ENCODE assay signal across 1 cellular context in the genomic region with DNA sequence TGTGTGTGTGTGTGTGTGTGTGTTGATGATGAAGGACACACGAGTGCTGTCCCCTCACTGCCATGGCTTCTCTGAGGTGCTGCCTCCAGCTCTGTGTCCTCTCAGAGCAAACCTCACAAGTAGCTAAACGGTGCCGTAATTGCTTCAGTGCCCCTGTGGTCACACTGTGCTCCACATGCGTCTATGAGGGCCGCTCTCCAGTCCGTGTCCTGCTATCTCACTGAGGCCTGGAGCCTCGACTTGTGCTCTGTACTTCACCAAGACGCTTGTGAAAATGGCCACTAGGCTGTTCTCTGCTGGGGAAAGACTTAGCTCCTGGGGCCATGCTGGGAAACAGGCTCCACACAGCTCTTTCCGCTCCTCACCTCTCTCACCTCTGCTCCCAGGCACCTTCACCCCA.
A peak's percentile ranks its signal among the peaks of the same experiment; 100 is the strongest.
TF ChIP-seq lines count a peak whose summit lies in the region.

No MANE protein-coding gene starts in this region.

TF ChIP-seq in K562, 482 proteins besides CTCF, POLR2A, EP300 and RAD21 (continued from another document):
- TF ChIP-seq, protein P1, sequence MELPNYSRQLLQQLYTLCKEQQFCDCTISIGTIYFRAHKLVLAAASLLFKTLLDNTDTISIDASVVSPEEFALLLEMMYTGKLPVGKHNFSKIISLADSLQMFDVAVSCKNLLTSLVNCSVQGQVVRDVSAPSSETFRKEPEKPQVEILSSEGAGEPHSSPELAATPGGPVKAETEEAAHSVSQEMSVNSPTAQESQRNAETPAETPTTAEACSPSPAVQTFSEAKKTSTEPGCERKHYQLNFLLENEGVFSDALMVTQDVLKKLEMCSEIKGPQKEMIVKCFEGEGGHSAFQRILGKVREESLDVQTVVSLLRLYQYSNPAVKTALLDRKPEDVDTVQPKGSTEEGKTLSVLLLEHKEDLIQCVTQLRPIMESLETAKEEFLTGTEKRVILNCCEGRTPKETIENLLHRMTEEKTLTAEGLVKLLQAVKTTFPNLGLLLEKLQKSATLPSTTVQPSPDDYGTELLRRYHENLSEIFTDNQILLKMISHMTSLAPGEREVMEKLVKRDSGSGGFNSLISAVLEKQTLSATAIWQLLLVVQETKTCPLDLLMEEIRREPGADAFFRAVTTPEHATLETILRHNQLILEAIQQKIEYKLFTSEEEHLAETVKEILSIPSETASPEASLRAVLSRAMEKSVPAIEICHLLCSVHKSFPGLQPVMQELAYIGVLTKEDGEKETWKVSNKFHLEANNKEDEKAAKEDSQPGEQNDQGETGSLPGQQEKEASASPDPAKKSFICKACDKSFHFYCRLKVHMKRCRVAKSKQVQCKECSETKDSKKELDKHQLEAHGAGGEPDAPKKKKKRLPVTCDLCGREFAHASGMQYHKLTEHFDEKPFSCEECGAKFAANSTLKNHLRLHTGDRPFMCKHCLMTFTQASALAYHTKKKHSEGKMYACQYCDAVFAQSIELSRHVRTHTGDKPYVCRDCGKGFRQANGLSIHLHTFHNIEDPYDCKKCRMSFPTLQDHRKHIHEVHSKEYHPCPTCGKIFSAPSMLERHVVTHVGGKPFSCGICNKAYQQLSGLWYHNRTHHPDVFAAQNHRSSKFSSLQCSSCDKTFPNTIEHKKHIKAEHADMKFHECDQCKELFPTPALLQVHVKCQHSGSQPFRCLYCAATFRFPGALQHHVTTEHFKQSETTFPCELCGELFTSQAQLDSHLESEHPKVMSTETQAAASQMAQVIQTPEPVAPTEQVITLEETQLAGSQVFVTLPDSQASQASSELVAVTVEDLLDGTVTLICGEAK (IDR thresholded peaks at IDR 0.05): no peak
- TF ChIP-seq, protein P1 (CRISPR knock-in tag; IDR thresholded peaks at IDR 0.05): no peak
- TF ChIP-seq ARNT (IDR thresholded peaks at IDR 0.05) (no peak), NR4A1 (CRISPR knock-in tag; IDR thresholded peaks at IDR 0.05) (no peak), NR4A1 (tag; IDR thresholded peaks at IDR 0.05) (no peak), ZNF766 (CRISPR knock-in tag; conservative IDR thresholded peaks at IDR 0.05) (no peak), SLC30A9 (CRISPR knock-in tag; IDR thresholded peaks at IDR 0.05) (no peak), FOXP1 (CRISPR knock-in tag; IDR thresholded peaks at IDR 0.05) (no peak), MAFK (IDR thresholded peaks at IDR 0.05; ENCODE audit: low read length) (no peak), ZKSCAN1 (IDR thresholded peaks at IDR 0.05; ENCODE audit: low read depth, low read length) (peak; percentile 30; the same call in 1 of the 2 replicates)
- TF ChIP-seq, protein P2, sequence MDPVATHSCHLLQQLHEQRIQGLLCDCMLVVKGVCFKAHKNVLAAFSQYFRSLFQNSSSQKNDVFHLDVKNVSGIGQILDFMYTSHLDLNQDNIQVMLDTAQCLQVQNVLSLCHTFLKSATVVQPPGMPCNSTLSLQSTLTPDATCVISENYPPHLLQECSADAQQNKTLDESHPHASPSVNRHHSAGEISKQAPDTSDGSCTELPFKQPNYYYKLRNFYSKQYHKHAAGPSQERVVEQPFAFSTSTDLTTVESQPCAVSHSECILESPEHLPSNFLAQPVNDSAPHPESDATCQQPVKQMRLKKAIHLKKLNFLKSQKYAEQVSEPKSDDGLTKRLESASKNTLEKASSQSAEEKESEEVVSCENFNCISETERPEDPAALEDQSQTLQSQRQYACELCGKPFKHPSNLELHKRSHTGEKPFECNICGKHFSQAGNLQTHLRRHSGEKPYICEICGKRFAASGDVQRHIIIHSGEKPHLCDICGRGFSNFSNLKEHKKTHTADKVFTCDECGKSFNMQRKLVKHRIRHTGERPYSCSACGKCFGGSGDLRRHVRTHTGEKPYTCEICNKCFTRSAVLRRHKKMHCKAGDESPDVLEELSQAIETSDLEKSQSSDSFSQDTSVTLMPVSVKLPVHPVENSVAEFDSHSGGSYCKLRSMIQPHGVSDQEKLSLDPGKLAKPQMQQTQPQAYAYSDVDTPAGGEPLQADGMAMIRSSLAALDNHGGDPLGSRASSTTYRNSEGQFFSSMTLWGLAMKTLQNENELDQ (CRISPR knock-in tag; IDR thresholded peaks at IDR 0.05; ENCODE audit: borderline replicate concordance): no peak
- TF ChIP-seq, protein P3, sequence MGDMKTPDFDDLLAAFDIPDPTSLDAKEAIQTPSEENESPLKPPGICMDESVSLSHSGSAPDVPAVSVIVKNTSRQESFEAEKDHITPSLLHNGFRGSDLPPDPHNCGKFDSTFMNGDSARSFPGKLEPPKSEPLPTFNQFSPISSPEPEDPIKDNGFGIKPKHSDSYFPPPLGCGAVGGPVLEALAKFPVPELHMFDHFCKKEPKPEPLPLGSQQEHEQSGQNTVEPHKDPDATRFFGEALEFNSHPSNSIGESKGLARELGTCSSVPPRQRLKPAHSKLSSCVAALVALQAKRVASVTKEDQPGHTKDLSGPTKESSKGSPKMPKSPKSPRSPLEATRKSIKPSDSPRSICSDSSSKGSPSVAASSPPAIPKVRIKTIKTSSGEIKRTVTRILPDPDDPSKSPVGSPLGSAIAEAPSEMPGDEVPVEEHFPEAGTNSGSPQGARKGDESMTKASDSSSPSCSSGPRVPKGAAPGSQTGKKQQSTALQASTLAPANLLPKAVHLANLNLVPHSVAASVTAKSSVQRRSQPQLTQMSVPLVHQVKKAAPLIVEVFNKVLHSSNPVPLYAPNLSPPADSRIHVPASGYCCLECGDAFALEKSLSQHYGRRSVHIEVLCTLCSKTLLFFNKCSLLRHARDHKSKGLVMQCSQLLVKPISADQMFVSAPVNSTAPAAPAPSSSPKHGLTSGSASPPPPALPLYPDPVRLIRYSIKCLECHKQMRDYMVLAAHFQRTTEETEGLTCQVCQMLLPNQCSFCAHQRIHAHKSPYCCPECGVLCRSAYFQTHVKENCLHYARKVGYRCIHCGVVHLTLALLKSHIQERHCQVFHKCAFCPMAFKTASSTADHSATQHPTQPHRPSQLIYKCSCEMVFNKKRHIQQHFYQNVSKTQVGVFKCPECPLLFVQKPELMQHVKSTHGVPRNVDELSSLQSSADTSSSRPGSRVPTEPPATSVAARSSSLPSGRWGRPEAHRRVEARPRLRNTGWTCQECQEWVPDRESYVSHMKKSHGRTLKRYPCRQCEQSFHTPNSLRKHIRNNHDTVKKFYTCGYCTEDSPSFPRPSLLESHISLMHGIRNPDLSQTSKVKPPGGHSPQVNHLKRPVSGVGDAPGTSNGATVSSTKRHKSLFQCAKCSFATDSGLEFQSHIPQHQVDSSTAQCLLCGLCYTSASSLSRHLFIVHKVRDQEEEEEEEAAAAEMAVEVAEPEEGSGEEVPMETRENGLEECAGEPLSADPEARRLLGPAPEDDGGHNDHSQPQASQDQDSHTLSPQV (IDR thresholded peaks at IDR 0.05): 0 out of 2 replicates have a peak, but pooled peaks have one; percentile 22
